In the genomic region with DNA sequence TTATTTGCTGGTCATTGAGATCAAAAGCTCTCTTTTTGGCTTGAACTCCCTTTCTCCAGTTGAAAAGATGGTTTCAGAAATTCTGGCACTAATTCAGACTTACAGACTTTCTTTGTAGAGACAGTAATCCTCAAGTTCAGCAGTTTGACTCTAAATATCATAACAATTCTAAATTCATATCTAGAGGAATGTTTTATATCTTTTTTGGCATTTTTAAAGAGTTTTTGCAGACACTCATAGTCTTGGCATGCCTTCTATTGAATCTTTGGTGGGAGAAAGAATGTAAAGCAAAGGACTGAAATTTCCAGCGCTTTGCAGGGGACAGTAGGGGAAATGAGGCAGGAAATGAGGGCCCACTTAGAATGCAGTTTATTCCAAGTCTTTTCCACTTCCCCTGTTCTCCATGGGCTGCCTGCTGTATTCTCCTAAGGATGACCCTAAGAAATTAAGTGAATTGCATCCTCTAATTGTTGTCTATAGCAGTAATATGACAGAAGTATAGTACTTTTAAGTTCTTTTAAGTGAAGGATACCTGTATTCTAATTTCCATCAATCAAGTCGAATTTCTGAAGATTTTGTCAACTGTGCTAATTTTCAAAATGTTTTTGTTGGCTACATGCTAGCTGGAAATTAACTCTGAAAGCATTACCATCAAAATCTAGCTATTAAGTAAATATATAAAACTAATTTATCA, we compare ENCODE assay signal across 1 cellular context.
TF ChIP-seq lines count a peak whose summit lies in the region.

No MANE protein-coding gene starts in this region.

TF ChIP-seq in A549, 52 proteins besides CTCF, POLR2A, EP300 and RAD21:
- TF ChIP-seq, protein P1, sequence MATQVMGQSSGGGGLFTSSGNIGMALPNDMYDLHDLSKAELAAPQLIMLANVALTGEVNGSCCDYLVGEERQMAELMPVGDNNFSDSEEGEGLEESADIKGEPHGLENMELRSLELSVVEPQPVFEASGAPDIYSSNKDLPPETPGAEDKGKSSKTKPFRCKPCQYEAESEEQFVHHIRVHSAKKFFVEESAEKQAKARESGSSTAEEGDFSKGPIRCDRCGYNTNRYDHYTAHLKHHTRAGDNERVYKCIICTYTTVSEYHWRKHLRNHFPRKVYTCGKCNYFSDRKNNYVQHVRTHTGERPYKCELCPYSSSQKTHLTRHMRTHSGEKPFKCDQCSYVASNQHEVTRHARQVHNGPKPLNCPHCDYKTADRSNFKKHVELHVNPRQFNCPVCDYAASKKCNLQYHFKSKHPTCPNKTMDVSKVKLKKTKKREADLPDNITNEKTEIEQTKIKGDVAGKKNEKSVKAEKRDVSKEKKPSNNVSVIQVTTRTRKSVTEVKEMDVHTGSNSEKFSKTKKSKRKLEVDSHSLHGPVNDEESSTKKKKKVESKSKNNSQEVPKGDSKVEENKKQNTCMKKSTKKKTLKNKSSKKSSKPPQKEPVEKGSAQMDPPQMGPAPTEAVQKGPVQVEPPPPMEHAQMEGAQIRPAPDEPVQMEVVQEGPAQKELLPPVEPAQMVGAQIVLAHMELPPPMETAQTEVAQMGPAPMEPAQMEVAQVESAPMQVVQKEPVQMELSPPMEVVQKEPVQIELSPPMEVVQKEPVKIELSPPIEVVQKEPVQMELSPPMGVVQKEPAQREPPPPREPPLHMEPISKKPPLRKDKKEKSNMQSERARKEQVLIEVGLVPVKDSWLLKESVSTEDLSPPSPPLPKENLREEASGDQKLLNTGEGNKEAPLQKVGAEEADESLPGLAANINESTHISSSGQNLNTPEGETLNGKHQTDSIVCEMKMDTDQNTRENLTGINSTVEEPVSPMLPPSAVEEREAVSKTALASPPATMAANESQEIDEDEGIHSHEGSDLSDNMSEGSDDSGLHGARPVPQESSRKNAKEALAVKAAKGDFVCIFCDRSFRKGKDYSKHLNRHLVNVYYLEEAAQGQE (IDR thresholded peaks at IDR 0.05) = no peak
- TF ChIP-seq MAFK (IDR thresholded peaks at IDR 0.05; ENCODE audit: partially characterized antibody) = peak; percentile 59
